Comparison of ENCODE assay signal across 17 cellular contexts in genomic region chr6:12962529-12962928, GRCh38.
DNase-seq lines count a peak whose midpoint lies in the region; ATAC-seq, FAIRE-seq and TF ChIP-seq lines count a peak whose summit lies in the region.
"Had no signal": no experiment of that assay in that cellular context is flagged by ENCODE, and none has a peak within 500 bp of the region (broad histone marks: within the 10 kb centered on the region; RNA-seq: fewer than 3 reads in every experiment).

No MANE protein-coding gene starts in this region.

- peak; percentile 24 for DNase-seq in EH (ENCODE audit: low read depth)
- peak; percentile 21 for DNase-seq in NCI-H226
- peak; percentile 46 for DNase-seq in fibroblast of pulmonary artery (ENCODE audit: low read depth)
- DNase-seq in pulmonary artery endothelial cell (ENCODE audit: low read depth, low spot score): peak; percentile 24
- DNase-seq in immature natural killer cell: no peak
- no peak for DNase-seq in urothelium cell line (ENCODE audit: low spot score)
- DNase-seq: CD8-positive, alpha-beta T cell; NCI-H1436 treated with DMSO at 0.1 percent for 48 hours; NCI-H446; stimulated activated CD4-positive, alpha-beta T cell treated with anti-CD3 and anti-CD28 coated beads, Interleukin-15, amount 100 ng/mL, for 24 hours; substantia nigra had no signal

- peaks cover 13 to 17% of the 10 kb centered on the region in 2 donors for H3K4me1 Mint-ChIP-seq in immature natural killer cell

- no peak overlapping the region for H3K27ac Mint-ChIP-seq in immature natural killer cell
- H3K27ac Mint-ChIP-seq: activated naive CD4-positive, alpha-beta T cell treated with anti-CD3 and anti-CD28 coated beads, Interleukin-2, amount 50 U/mL, for 24 hours; CD8-positive, alpha-beta T cell; WTC11 had no signal

- no peaks in the 10 kb centered on the region for H3K36me3 Mint-ChIP-seq in immature natural killer cell
- H3K36me3 Mint-ChIP-seq: activated naive CD4-positive, alpha-beta T cell treated with anti-CD3 and anti-CD28 coated beads, Interleukin-2, amount 50 U/mL, for 24 hours; CD8-positive, alpha-beta T cell; WTC11 had no signal

- peaks cover 7 to 24% (median 8%) of the 10 kb centered on the region in 3 donors for H3K27me3 Mint-ChIP-seq in immature natural killer cell (ENCODE audit: low read depth in 3 of 3)

- H3K4me3 Mint-ChIP-seq in immature natural killer cell: no peak overlapping the region
- H3K4me3 Mint-ChIP-seq: activated naive CD4-positive, alpha-beta T cell treated with anti-CD3 and anti-CD28 coated beads, Interleukin-2, amount 50 U/mL, for 24 hours; CD8-positive, alpha-beta T cell; central memory CD8-positive, alpha-beta T cell; WTC11 had no signal

- H3K9me3 Mint-ChIP-seq in immature natural killer cell: no peaks in the 10 kb centered on the region
- H3K9me3 Mint-ChIP-seq: activated naive CD4-positive, alpha-beta T cell treated with anti-CD3 and anti-CD28 coated beads, Interleukin-2, amount 50 U/mL, for 24 hours; CD8-positive, alpha-beta T cell; central memory CD8-positive, alpha-beta T cell; WTC11 had no signal

- ATAC-seq in HG02870 (IDR thresholded peaks at IDR 0.05; ENCODE audit: unreplicated experiment) (no peak), GM19395 (IDR thresholded peaks at IDR 0.05; ENCODE audit: unreplicated experiment) (no peak)
- ATAC-seq: CD8-positive, alpha-beta T cell; WTC11 had no signal

- no peak for FAIRE-seq in urothelium cell line (lab: Jason Lieb, UNC)

- TF ChIP-seq CTCF in fibroblast of pulmonary artery (IDR thresholded peaks at IDR 0.05; ENCODE audit: low read length, missing control alignments): no peak

- H3K4me3 ChIP-seq in fibroblast of pulmonary artery (replicated peaks; ENCODE audit: low read depth, low read length): no peak overlapping the region
- H3K4me3 ChIP-seq: SK-N-MC had no signal

Comparison
In these comparisons a context has a peak if more than half of its experiments do, and no peak if none do; other contexts are left out.
1. DNase-seq: peak in EH (single experiment), NCI-H226 (single experiment), fibroblast of pulmonary artery (single experiment) and pulmonary artery endothelial cell (single experiment); none in immature natural killer cell (0 of 3) and urothelium cell line (single experiment).